ENCODE assay signal across 22 cellular contexts in the genomic region with DNA sequence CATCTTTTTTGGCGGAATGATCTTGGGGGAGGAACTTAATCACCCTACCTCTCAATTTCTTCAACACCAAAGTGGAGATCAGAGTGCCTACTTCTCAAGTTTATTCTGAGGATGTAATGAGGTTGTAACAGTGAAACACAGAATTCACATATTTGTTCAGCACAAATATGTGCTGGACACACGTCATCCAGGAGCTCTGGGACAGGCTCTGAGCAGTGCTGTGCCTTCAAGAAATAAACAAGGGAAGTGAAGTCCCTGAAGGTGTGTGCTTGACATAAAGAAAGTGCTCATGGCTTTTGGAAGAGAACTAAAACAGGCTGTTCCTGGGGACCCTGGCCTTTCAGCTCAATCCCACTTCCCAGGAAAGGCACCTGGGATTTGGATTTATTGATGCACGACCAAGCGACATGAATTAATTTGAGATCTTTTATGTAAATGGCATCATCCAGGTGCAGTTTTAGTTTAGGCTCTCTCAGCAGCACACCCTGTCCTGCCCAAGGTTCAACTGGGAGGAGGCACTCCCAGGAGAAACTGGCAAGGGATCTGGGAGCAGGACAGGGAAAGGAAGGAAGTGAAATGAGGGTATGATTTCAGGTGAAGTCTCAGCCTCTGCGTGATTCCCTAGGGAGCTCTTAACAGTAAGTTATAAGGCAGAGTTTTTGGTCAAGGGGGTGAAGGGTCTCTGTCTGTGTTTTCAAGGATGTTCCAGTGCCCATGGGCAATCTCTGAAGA.
DNase-seq lines count a peak whose midpoint lies in the region; ATAC-seq, FAIRE-seq and TF ChIP-seq lines count a peak whose summit lies in the region.
"Had no signal": no experiment of that assay in that cellular context is flagged by ENCODE, and none has a peak within 500 bp of the region (broad histone marks: within the 10 kb centered on the region; RNA-seq: fewer than 3 reads in every experiment).

No MANE protein-coding gene starts in this region.

- H2AFZ ChIP-seq in PC-9: peak overlapping the region; percentile 40; the same call in 1 of the 2 replicates
- H2AFZ ChIP-seq: GM23248 had no signal

- BruUV-seq in PC-9 (replicated peaks; lab: Mats Ljungman, UMichigan): no TSS peak

- H4K20me1 ChIP-seq in BLaER1 treated with 17β-estradiol and CSF1 and Interleukin-3, amounts not matched to agents 10 nM and 100 nM: no peaks in the 10 kb centered on the region
- H4K20me1 ChIP-seq in PC-9 (ENCODE audit: insufficient read depth): no peaks in the 10 kb centered on the region

- H3K4me2 ChIP-seq in A549 (peak overlapping the region; percentile 71; the same call in 2 of the 3 replicates), PC-9 (0 out of 2 replicates have a peak overlapping the region, but pooled peaks have one; percentile 58)
- H3K4me2 ChIP-seq in BLaER1 treated with 17β-estradiol and CSF1 and Interleukin-3, amounts not matched to agents 10 nM and 100 nM: peak overlapping the region; percentile 22 to 91 (median 75); a peak in 21 of 22 replicates
- H3K4me2 ChIP-seq: SK-N-SH had no signal

- DNase-seq in A549 (ENCODE audit: low read depth in 1 of 2, low spot score in 1 of 2) (no peak), PC-9 (no peak), mucosa of descending colon (peak in 1 of 3 donors; percentile 38), cerebellar nuclear complex (lab: John Stamatoyannopoulos, UW) (no peak), NOMO-1 (lab: John Stamatoyannopoulos, UW; ENCODE audit: unreplicated experiment in 2 of 2) (no peak)
- DNase-seq: ACHN; AML-193; CD4-positive, alpha-beta memory T cell; GF-D8; GM23248; HCEC 1CT; NCI-H1436; NCI-H2029; NCI-H2227 treated with DMSO at 0.1 percent for 48 hours; Right ventricle myocardium superior; SK-N-SH had no signal

- intact Hi-C loops in PC-9 (cut with micrococcal nuclease; ENCODE audit: unreplicated experiment) (no loop called here), mucosa of descending colon (cut with DNase I, micrococcal nuclease) (no loop called here)

- POLR2A ChIA-PET in A549 (lab: Yijun Ruan, JAX) (no interaction called here), PC-9 (lab: Charles Lee; ENCODE audit: unreplicated experiment) (no interaction called here)

- peaks cover 23% of the 10 kb centered on the region for H3F3A ChIP-seq in PC-9 (ENCODE audit: insufficient read depth, low read depth)

- no peak for TF ChIP-seq POLR2A in A549 (IDR thresholded peaks at IDR 0.05; ENCODE audit: low read length)

- TF ChIP-seq RAD21 in A549 (conservative IDR thresholded peaks at IDR 0.05 in 1 of 2, IDR thresholded peaks at IDR 0.05 in 1 of 2): no peak

- no peaks in the 10 kb centered on the region for H3K79me2 ChIP-seq in PC-9 (ENCODE audit: low read depth)

- H3K36me3 ChIP-seq in BLaER1 treated with 17β-estradiol and CSF1 and Interleukin-3, amounts not matched to agents 10 nM and 100 nM: no peaks in the 10 kb centered on the region
- H3K36me3 ChIP-seq in PC-9 (ENCODE audit: low read depth) (no peaks in the 10 kb centered on the region), mucosa of descending colon (ENCODE audit: low read depth) (no peaks in the 10 kb centered on the region)

- CTCF ChIA-PET in A549 (lab: Yijun Ruan, JAX) (interaction anchor here (1.0 to 7.3 kb wide), 12 partner anchors 13 to 967 kb away, joined by 3 to 63 read pairs (median 4); no protein-coding TSS in a partner anchor), PC-9 (lab: Charles Lee) (no interaction called here)

- peaks cover 50% of the 10 kb centered on the region for H3K4me1 ChIP-seq in A549
- peaks cover 76 to 94% (median 80%) of the 10 kb centered on the region in 10 experiments for H3K4me1 ChIP-seq in BLaER1 treated with 17β-estradiol and CSF1 and Interleukin-3, amounts not matched to agents 10 nM and 100 nM
- H3K4me1 ChIP-seq in PC-9 (replicated peaks; ENCODE audit: insufficient read depth): peaks cover 41% of the 10 kb centered on the region
- no peaks in the 10 kb centered on the region for H3K4me1 ChIP-seq in mucosa of descending colon (ENCODE audit: low read depth)

- H3K27ac ChIP-seq in A549: peak overlapping the region; percentile 22 to 78; a peak in 5 of 6 replicates
- peak overlapping the region in 7 of 11 experiments; percentile 1 to 81 (median 69); a peak in 11 of 22 replicates for H3K27ac ChIP-seq in BLaER1 treated with 17β-estradiol and CSF1 and Interleukin-3, amounts not matched to agents 10 nM and 100 nM
- peak overlapping the region; percentile 71; the same call in 1 of the 2 replicates for H3K27ac ChIP-seq in PC-9
- H3K27ac ChIP-seq: GM23248 had no signal

- TF ChIP-seq CTCF in A549 (IDR thresholded peaks at IDR 0.05) (no peak), PC-9 (conservative IDR thresholded peaks at IDR 0.05) (no peak), mucosa of descending colon (IDR thresholded peaks at IDR 0.05) (no peak)

- no peak for TF ChIP-seq EP300 in A549 (IDR thresholded peaks at IDR 0.05)

- H3K9me2 ChIP-seq in PC-9 (ENCODE audit: insufficient read depth): no peaks in the 10 kb centered on the region
- H3K9me2 ChIP-seq: SK-N-SH had no signal

- no peaks in the 10 kb centered on the region for H3K27me3 ChIP-seq in BLaER1 treated with 17β-estradiol and CSF1 and Interleukin-3, amounts not matched to agents 10 nM and 100 nM
- H3K27me3 ChIP-seq in PC-9 (ENCODE audit: insufficient read depth, low read depth): no peaks in the 10 kb centered on the region

- ATAC-seq in A549 (no peak), mucosa of descending colon (peak; percentile 87), GM19452 (IDR thresholded peaks at IDR 0.05; ENCODE audit: unreplicated experiment) (no peak)
- ATAC-seq: Panc1 had no signal

- H3K9me3 ChIP-seq in A549: no peaks in the 10 kb centered on the region
- H3K9me3 ChIP-seq in BLaER1 treated with 17β-estradiol and CSF1 and Interleukin-3, amounts not matched to agents 10 nM and 100 nM (replicated peaks in 1 of 11): no peaks in the 10 kb centered on the region
- no peaks in the 10 kb centered on the region for H3K9me3 ChIP-seq in PC-9 (ENCODE audit: insufficient read depth, low read depth)
- no peaks in the 10 kb centered on the region for H3K9me3 ChIP-seq in mucosa of descending colon
- H3K9me3 ChIP-seq: SK-N-SH had no signal

- 93% methylated on average over 5 of the region's 5 CpGs for WGBS in A549 (ENCODE audit: missing lambda C conversion rate)

- no peak overlapping the region for H3K4me3 ChIP-seq in A549
- no peak overlapping the region for H3K4me3 ChIP-seq in BLaER1 treated with 17β-estradiol and CSF1 and Interleukin-3, amounts not matched to agents 10 nM and 100 nM
- H3K4me3 ChIP-seq in PC-9: no peak overlapping the region
- H3K4me3 ChIP-seq in mucosa of descending colon: no peak overlapping the region
- H3K4me3 ChIP-seq: GM23248 had no signal

- no peak overlapping the region for H3K9ac ChIP-seq in BLaER1 treated with 17β-estradiol and CSF1 and Interleukin-3, amounts not matched to agents 10 nM and 100 nM
- H3K9ac ChIP-seq: GM23248, SK-N-SH had no signal

- peak; percentile 86 for FAIRE-seq in A549 (lab: Jason Lieb, UNC)
- FAIRE-seq: D721Med, GM12891, GM18507 had no signal

TF ChIP-seq in A549, 52 proteins besides CTCF, POLR2A, EP300 and RAD21:
- TF ChIP-seq, protein P1, sequence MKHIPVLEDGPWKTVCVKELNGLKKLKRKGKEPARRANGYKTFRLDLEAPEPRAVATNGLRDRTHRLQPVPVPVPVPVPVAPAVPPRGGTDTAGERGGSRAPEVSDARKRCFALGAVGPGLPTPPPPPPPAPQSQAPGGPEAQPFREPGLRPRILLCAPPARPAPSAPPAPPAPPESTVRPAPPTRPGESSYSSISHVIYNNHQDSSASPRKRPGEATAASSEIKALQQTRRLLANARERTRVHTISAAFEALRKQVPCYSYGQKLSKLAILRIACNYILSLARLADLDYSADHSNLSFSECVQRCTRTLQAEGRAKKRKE (CRISPR knock-in tag; IDR thresholded peaks at IDR 0.05; ENCODE audit: low read depth): no peak
- TF ChIP-seq NFE2L2 (conservative IDR thresholded peaks at IDR 0.05; ENCODE audit: low read length) (no peak), MYC (IDR thresholded peaks at IDR 0.05; ENCODE audit: borderline replicate concordance, low read length) (no peak), ZC3H11A (IDR thresholded peaks at IDR 0.05) (no peak), MAZ (IDR thresholded peaks at IDR 0.05; ENCODE audit: borderline replicate concordance, low read depth, low read length) (no peak), CBX8 (IDR thresholded peaks at IDR 0.05) (no peak), NR3C1 (IDR thresholded peaks at IDR 0.05) (no peak), CHD4 (IDR thresholded peaks at IDR 0.05; ENCODE audit: borderline replicate concordance) (no peak), KDM5A (IDR thresholded peaks at IDR 0.05) (no peak), NPAS2 (CRISPR knock-in tag; IDR thresholded peaks at IDR 0.05; ENCODE audit: borderline replicate concordance) (no peak), EHMT2 (IDR thresholded peaks at IDR 0.05; ENCODE audit: low read depth) (no peak), PHF8 (IDR thresholded peaks at IDR 0.05; ENCODE audit: borderline replicate concordance, low read depth) (no peak), CHD2 (IDR thresholded peaks at IDR 0.05; ENCODE audit: low read length, partially characterized antibody) (no peak), FOSL2 (IDR thresholded peaks at IDR 0.05) (no peak), FOSL2 (CRISPR knock-in tag; IDR thresholded peaks at IDR 0.05) (no peak), HOXB13 (CRISPR knock-in tag; IDR thresholded peaks at IDR 0.05; ENCODE audit: low read depth) (no peak), GATA3 (IDR thresholded peaks at IDR 0.05; ENCODE audit: borderline replicate concordance) (no peak), CEBPB (IDR thresholded peaks at IDR 0.05) (no peak), TFCP2L1 (CRISPR knock-in tag; IDR thresholded peaks at IDR 0.05) (no peak)
- TF ChIP-seq, protein P2, sequence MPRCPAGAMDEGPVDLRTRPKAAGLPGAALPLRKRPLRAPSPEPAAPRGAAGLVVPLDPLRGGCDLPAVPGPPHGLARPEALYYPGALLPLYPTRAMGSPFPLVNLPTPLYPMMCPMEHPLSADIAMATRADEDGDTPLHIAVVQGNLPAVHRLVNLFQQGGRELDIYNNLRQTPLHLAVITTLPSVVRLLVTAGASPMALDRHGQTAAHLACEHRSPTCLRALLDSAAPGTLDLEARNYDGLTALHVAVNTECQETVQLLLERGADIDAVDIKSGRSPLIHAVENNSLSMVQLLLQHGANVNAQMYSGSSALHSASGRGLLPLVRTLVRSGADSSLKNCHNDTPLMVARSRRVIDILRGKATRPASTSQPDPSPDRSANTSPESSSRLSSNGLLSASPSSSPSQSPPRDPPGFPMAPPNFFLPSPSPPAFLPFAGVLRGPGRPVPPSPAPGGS (IDR thresholded peaks at IDR 0.05): no peak
- TF ChIP-seq, protein P3, sequence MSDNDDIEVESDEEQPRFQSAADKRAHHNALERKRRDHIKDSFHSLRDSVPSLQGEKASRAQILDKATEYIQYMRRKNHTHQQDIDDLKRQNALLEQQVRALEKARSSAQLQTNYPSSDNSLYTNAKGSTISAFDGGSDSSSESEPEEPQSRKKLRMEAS (IDR thresholded peaks at IDR 0.05): no peak
